Comparison of ENCODE assay signal across 22 cellular contexts in the genomic region with DNA sequence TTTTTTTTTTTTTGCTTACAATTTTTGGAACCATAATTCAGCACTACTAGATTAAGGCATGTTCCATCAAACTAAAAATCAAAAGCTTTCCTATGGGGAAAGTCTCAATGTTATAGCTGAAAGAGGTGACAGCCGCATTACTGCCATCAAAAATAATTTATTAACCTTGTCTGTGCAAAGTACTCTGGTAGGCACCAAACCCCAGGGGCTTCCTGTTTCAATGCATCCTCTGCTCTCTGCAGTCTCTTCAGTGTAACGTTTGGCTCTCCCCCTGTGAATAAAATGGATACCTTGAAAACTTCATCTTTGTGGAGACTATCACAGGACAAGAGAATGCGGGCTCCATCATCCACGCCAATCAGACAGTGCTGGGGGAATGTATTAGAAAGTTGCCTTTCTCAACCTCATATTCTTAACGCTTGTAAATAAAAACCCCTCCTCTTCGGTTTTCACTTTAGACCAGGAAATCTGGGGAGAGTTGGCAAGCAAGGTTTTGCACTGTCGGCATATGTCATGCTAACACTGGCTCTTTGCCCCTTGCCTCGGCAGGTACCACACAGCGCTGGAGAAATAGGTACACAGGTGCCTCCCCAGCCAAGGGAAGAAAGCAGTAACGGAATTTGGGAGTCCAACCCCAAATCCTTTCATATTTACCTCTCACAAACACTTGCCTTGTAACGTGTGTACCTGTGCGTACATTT. TPM values are rescaled to one million over a fixed set of nuclear protein-coding genes. Genes with fewer than 3 reads are reported as not detected.
A peak's percentile ranks its signal among the peaks of the same experiment; 100 is the strongest.
DNase-seq lines count a peak whose midpoint lies in the region; ATAC-seq and TF ChIP-seq lines count a peak whose summit lies in the region.
"Had no signal": no experiment of that assay in that cellular context is flagged by ENCODE, and none has a peak within 500 bp of the region (broad histone marks: within the 10 kb centered on the region; RNA-seq: fewer than 3 reads in every experiment).

No MANE protein-coding gene starts in this region.

- H3K27me3 ChIP-seq in breast epithelium = peaks cover 3 to 25% of the 10 kb centered on the region in 2 donors
- peaks cover 0 to 17% of the 10 kb centered on the region in 2 donors for H3K27me3 ChIP-seq in Peyer's patch

- no peak for TF ChIP-seq POLR2A in breast epithelium (IDR thresholded peaks at IDR 0.05)
- TF ChIP-seq POLR2A in Peyer's patch (IDR thresholded peaks at IDR 0.05) = no peak

- H3K27ac ChIP-seq in breast epithelium = no peak overlapping the region
- no peak overlapping the region for H3K27ac ChIP-seq in Peyer's patch
- H3K27ac ChIP-seq: epithelial cell of prostate, gastroesophageal sphincter, neutrophil, SJSA1, vagina had no signal

- POLR2A ChIA-PET in T-cell (lab: Charles Lee) = no interaction called here

- H3K27ac Mint-ChIP-seq in activated naive CD8-positive, alpha-beta T cell = no peak overlapping the region
- H3K27ac Mint-ChIP-seq in activated naive CD8-positive, alpha-beta T cell treated with anti-CD3 and anti-CD28 coated beads for 36 hours = no peak overlapping the region
- no peak overlapping the region for H3K27ac Mint-ChIP-seq in T-cell
- H3K27ac Mint-ChIP-seq: stimulated activated naive CD8-positive, alpha-beta T cell treated with anti-CD3 and anti-CD28 coated beads, Interleukin-15, amount 100 ng/mL, for 72 hours; T-helper 2 cell treated with Interferon-gamma antibody and Interleukin-4, amounts not matched to agents 5 μg/mL and 100 μg/mL, for 36 hours had no signal

- H3K9me3 Mint-ChIP-seq in activated naive CD8-positive, alpha-beta T cell (ENCODE audit: low read depth) = no peaks in the 10 kb centered on the region
- no peaks in the 10 kb centered on the region for H3K9me3 Mint-ChIP-seq in activated naive CD8-positive, alpha-beta T cell treated with anti-CD3 and anti-CD28 coated beads for 36 hours
- H3K9me3 Mint-ChIP-seq in T-cell = peaks cover 0 to 4% (median 0%) of the 10 kb centered on the region in 3 donors
- H3K9me3 Mint-ChIP-seq: stimulated activated naive CD8-positive, alpha-beta T cell treated with anti-CD3 and anti-CD28 coated beads, Interleukin-15, amount 100 ng/mL, for 72 hours; T-helper 2 cell treated with Interferon-gamma antibody and Interleukin-4, amounts not matched to agents 5 μg/mL and 100 μg/mL, for 36 hours had no signal

- H3K4me1 ChIP-seq in breast epithelium (no peaks in the 10 kb centered on the region), Peyer's patch (peaks cover 0 to 19% (median 0%) of the 10 kb centered on the region in 4 donors)
- H3K4me1 ChIP-seq: SJSA1 had no signal

- CTCF ChIA-PET in T-cell (lab: Charles Lee) = no interaction called here

- H3K4me3 ChIP-seq in breast epithelium (peak overlapping the region in 1 of 3 donors; percentile 63), Peyer's patch (no peak overlapping the region)
- H3K4me3 ChIP-seq: SJSA1 had no signal

- H3K4me1 Mint-ChIP-seq in activated naive CD8-positive, alpha-beta T cell (ENCODE audit: low read depth) = peaks cover 15% of the 10 kb centered on the region
- peaks cover 8% of the 10 kb centered on the region for H3K4me1 Mint-ChIP-seq in activated naive CD8-positive, alpha-beta T cell treated with anti-CD3 and anti-CD28 coated beads for 36 hours
- H3K4me1 Mint-ChIP-seq in T-cell = peaks cover 9 to 12% (median 12%) of the 10 kb centered on the region in 3 donors

- H3K27me3 Mint-ChIP-seq in activated naive CD8-positive, alpha-beta T cell = peaks cover 39% of the 10 kb centered on the region
- H3K27me3 Mint-ChIP-seq in activated naive CD8-positive, alpha-beta T cell treated with anti-CD3 and anti-CD28 coated beads for 36 hours = peaks cover 61% of the 10 kb centered on the region
- H3K27me3 Mint-ChIP-seq in T-cell = peaks cover 35 to 54% of the 10 kb centered on the region in 2 donors

- TF ChIP-seq CTCF in breast epithelium (IDR thresholded peaks at IDR 0.05) = no peak
- no peak for TF ChIP-seq CTCF in Peyer's patch (IDR thresholded peaks at IDR 0.05)

- H3K9me3 ChIP-seq in breast epithelium (no peaks in the 10 kb centered on the region), Peyer's patch (peaks cover 0 to 4% (median 0%) of the 10 kb centered on the region in 4 donors)
- H3K9me3 ChIP-seq: gastroesophageal sphincter, neutrophil, SJSA1, vagina had no signal

- H3K36me3 ChIP-seq in breast epithelium (no peaks in the 10 kb centered on the region), Peyer's patch (no peaks in the 10 kb centered on the region)
- H3K36me3 ChIP-seq: gastroesophageal sphincter, neutrophil, SJSA1, vagina had no signal

- no peaks in the 10 kb centered on the region for H3K36me3 Mint-ChIP-seq in activated naive CD8-positive, alpha-beta T cell
- no peaks in the 10 kb centered on the region for H3K36me3 Mint-ChIP-seq in activated naive CD8-positive, alpha-beta T cell treated with anti-CD3 and anti-CD28 coated beads for 36 hours
- H3K36me3 Mint-ChIP-seq in T-cell = no peaks in the 10 kb centered on the region

- DNase-seq in activated naive CD8-positive, alpha-beta T cell treated with anti-CD3 and anti-CD28 coated beads for 36 hours = no peak
- DNase-seq in T-cell (no peak), left kidney (ENCODE audit: low read depth, low spot score) (peak; percentile 15), superior temporal gyrus (ENCODE audit: extremely low spot score) (peak; percentile 34), breast epithelium (ENCODE audit: low spot score in 2 of 2) (no peak), cerebellum (ENCODE audit: low spot score) (no peak), Peyer's patch (no peak)
- DNase-seq: activated CD4-positive, CD25-positive, alpha-beta regulatory T cell treated with anti-CD3 and anti-CD28 coated beads, Interleukin-2, amount 50 U/mL, for 72 hours; activated effector memory CD4-positive, alpha-beta T cell treated with Interleukin-2 at 50 U/mL for 16 hours; mammary epithelial cell; NCI-H526 treated with DMSO at 0.1 percent for 48 hours; stimulated activated CD4-positive, alpha-beta T cell treated with anti-CD3 and anti-CD28 coated beads, Interleukin-1b, Interleukin-23, amount 100 ng/mL, for 48 hours; stimulated activated naive CD8-positive, alpha-beta T cell treated with anti-CD3 and anti-CD28 coated beads, Interleukin-15, amount 100 ng/mL, for 72 hours had no signal

- H3K4me3 Mint-ChIP-seq in activated naive CD8-positive, alpha-beta T cell = peak overlapping the region; percentile 58
- no peak overlapping the region for H3K4me3 Mint-ChIP-seq in activated naive CD8-positive, alpha-beta T cell treated with anti-CD3 and anti-CD28 coated beads for 36 hours
- peak overlapping the region; percentile 36 to 39 (median 37) for H3K4me3 Mint-ChIP-seq in T-cell
- H3K4me3 Mint-ChIP-seq: T-helper 2 cell treated with Interferon-gamma antibody and Interleukin-4, amounts not matched to agents 5 μg/mL and 100 μg/mL, for 36 hours had no signal

- intact Hi-C loops in breast epithelium (cut with DNase I; ENCODE audit: low total_unique reads) = no loop called here

- ATAC-seq in T-cell (replicated peaks in 1 of 4) = no peak
- ATAC-seq: gastroesophageal sphincter, sciatic nerve had no signal

RNA-seq across cellular contexts. Expression of a gene that starts 1.6 kb away (rescaled TPM):
- not detected for total RNA-seq in activated naive CD8-positive, alpha-beta T cell treated with anti-CD3 and anti-CD28 coated beads for 36 hours
- total RNA-seq in T-cell (under 1 TPM in 1 of 5 donors, not detected in 4; 0.12 TPM), breast epithelium (under 1 TPM; 0.16 to 0.88 (median 0.33) TPM), cerebellum (27.1 TPM), Peyer's patch (not detected)
- total RNA-seq: mammary epithelial cell, OCI-LY7, SJSA1, vagina had no signal

Comparison
In these comparisons a context has a peak if more than half of its experiments do, and no peak if none do; other contexts are left out.
1. DNase-seq: peak in left kidney (single experiment) and superior temporal gyrus (single experiment); none in activated naive CD8-positive, alpha-beta T cell treated with anti-CD3 and anti-CD28 coated beads for 36 hours (single experiment), T-cell (0 of 34), breast epithelium (0 of 2), cerebellum (single experiment) and Peyer's patch (0 of 3).
2. RNA of a gene that starts 1.6 kb away (total RNA-seq): 27.1 TPM in cerebellum (single experiment); 0.16 to 0.88 TPM in breast epithelium, not detected in Peyer's patch, not detected in activated naive CD8-positive, alpha-beta T cell treated with anti-CD3 and anti-CD28 coated beads for 36 hours and 0.12 TPM in T-cell; every median in the first group is over 10 times any median in the second.